Comparison of ENCODE assay signal across 23 cellular contexts in genomic region chr7:151662291-151662690, GRCh38.
"Had no signal": no experiment of that assay in that cellular context is flagged by ENCODE, and none has a peak within 500 bp of the region (broad histone marks: within the 10 kb centered on the region; RNA-seq: fewer than 3 reads in every experiment).

No MANE protein-coding gene starts in this region.

- H3K36me3 ChIP-seq: lower lobe of right lung, prostate gland, tibial artery had no signal

- H3K4me1 ChIP-seq: prostate gland had no signal

- DNase-seq: activated CD4-positive, alpha-beta T cell treated with anti-CD3 and anti-CD28 coated beads for 4 hours; activated CD4-positive, alpha-beta T cell treated with anti-CD3 and anti-CD28 coated beads, Interleukin-2, amount 50 U/mL, for 48 hours; activated CD4-positive, CD25-positive, alpha-beta regulatory T cell; activated effector memory CD4-positive, alpha-beta T cell treated with Interleukin-2 at 50 U/mL for 16 hours; activated naive CD4-positive, alpha-beta T cell treated with anti-CD3 and anti-CD28 coated beads for 36 hours; activated naive CD8-positive, alpha-beta T cell treated with anti-CD3 and anti-CD28 coated beads, Interleukin-2, amount 10 ng/mL, durations not matched to agents 7 days and 5 days; activated T-cell treated with anti-CD3 and anti-CD28 coated beads, Interleukin-2, amount 50 U/mL, for 48 hours; amygdala; cerebellar nuclear complex; cortex of kidney; foreskin fibroblast; left cardiac atrium; lower lobe of right lung; naive B cell; stimulated activated CD4-positive, alpha-beta T cell treated with anti-CD3 and anti-CD28 coated beads, Interleukin-12 subunit alpha, Interleukin-12 subunit beta, amount 100 ng/mL, for 4 hours; stimulated activated CD4-positive, alpha-beta T cell treated with anti-CD3 and anti-CD28 coated beads, Interleukin-4, amount 100 ng/mL, for 4 hours; substantia nigra; SW 1271; T-helper 17 cell had no signal

- H3K9me3 Mint-ChIP-seq: activated naive CD4-positive, alpha-beta T cell treated with anti-CD3 and anti-CD28 coated beads for 36 hours; stimulated activated naive CD8-positive, alpha-beta T cell treated with anti-CD3 and anti-CD28 coated beads, Interleukin-15, Interleukin-2, amounts not matched to agents 100 ng/mL and 50 ng/mL, for 24 hours had no signal

- H3K4me3 ChIP-seq: hepatocyte, lower lobe of right lung, prostate gland, tibial artery had no signal

- H3K9me3 ChIP-seq: lower lobe of right lung, prostate gland had no signal

- H3K4me1 Mint-ChIP-seq: activated naive CD8-positive, alpha-beta T cell treated with anti-CD3 and anti-CD28 coated beads, Interleukin-2, amount 10 ng/mL, durations not matched to agents 7 days and 5 days; naive B cell had no signal

- H3K27ac Mint-ChIP-seq: activated naive CD8-positive, alpha-beta T cell treated with anti-CD3 and anti-CD28 coated beads, Interleukin-2, amount 10 ng/mL, durations not matched to agents 7 days and 5 days; stimulated activated naive CD8-positive, alpha-beta T cell treated with anti-CD3 and anti-CD28 coated beads, Interleukin-15, Interleukin-2, amounts not matched to agents 100 ng/mL and 50 ng/mL, for 24 hours; T-helper 17 cell had no signal

- H3K27ac ChIP-seq: hepatocyte, lower lobe of right lung, prostate gland had no signal

- ATAC-seq: left cardiac atrium, T-helper 17 cell had no signal

- H3K27me3 ChIP-seq: hepatocyte, tibial artery had no signal

- H3K27me3 Mint-ChIP-seq: activated naive CD8-positive, alpha-beta T cell treated with anti-CD3 and anti-CD28 coated beads, Interleukin-2, amount 10 ng/mL, durations not matched to agents 7 days and 5 days; naive B cell; stimulated activated naive CD8-positive, alpha-beta T cell treated with anti-CD3 and anti-CD28 coated beads, Interleukin-15, Interleukin-2, amounts not matched to agents 100 ng/mL and 50 ng/mL, for 24 hours; T-helper 17 cell had no signal

- H3K4me3 Mint-ChIP-seq: activated naive CD4-positive, alpha-beta T cell treated with anti-CD3 and anti-CD28 coated beads for 36 hours; activated naive CD8-positive, alpha-beta T cell treated with anti-CD3 and anti-CD28 coated beads, Interleukin-2, amount 10 ng/mL, durations not matched to agents 7 days and 5 days; naive B cell; stimulated activated naive CD8-positive, alpha-beta T cell treated with anti-CD3 and anti-CD28 coated beads, Interleukin-15, Interleukin-2, amounts not matched to agents 100 ng/mL and 50 ng/mL, for 24 hours; T-helper 17 cell had no signal
